In genomic region chr10:17644485-17644964, GRCh38 we compare ENCODE assay signal across 8 cellular contexts. TPM values are rescaled to one million over a fixed set of nuclear protein-coding genes. Genes with fewer than 3 reads are reported as not detected.
DNase-seq lines count a peak whose midpoint lies in the region; ATAC-seq and TF ChIP-seq lines count a peak whose summit lies in the region.

No MANE protein-coding gene starts in this region.

- H3K4me1 ChIP-seq in BE2C (0 out of 2 replicates have a peak, but pooled peaks cover 2% of the 10 kb centered on the region), muscle layer of duodenum (ENCODE audit: control insufficient read depth in 1 of 2, insufficient read depth in 2 of 2, low read length in 2 of 2) (peaks cover 16 to 33% of the 10 kb centered on the region in 2 donors)

- H3K4me3 Mint-ChIP-seq in effector memory CD8-positive, alpha-beta T cell, result peak overlapping the region; percentile 98 to 100

- H3K27ac Mint-ChIP-seq in effector memory CD8-positive, alpha-beta T cell, result peak overlapping the region; percentile 100

- H3K4me3 ChIP-seq in BE2C (ENCODE audit: low read depth, low read length) (peak overlapping the region; percentile 98), muscle layer of duodenum (ENCODE audit: low read depth in 1 of 2, low read length in 2 of 2) (peak overlapping the region; percentile 99)

- H3K9me3 Mint-ChIP-seq in effector memory CD8-positive, alpha-beta T cell, result no peaks in the 10 kb centered on the region

- no peaks in the 10 kb centered on the region for H3K27me3 Mint-ChIP-seq in effector memory CD8-positive, alpha-beta T cell

- H3K9me3 ChIP-seq in BE2C, result no peaks in the 10 kb centered on the region
- no peaks in the 10 kb centered on the region for H3K9me3 ChIP-seq in muscle layer of duodenum (ENCODE audit: control insufficient read depth in 1 of 2, low read length in 2 of 2)

- H3K36me3 Mint-ChIP-seq in effector memory CD8-positive, alpha-beta T cell (ENCODE audit: insufficient read depth), result peaks cover 16% of the 10 kb centered on the region

- peaks cover 40 to 58% of the 10 kb centered on the region in 2 donors for H3K4me1 Mint-ChIP-seq in effector memory CD8-positive, alpha-beta T cell (ENCODE audit: low read depth in 2 of 2)

- no peak for TF ChIP-seq CTCF in BE2C (IDR thresholded peaks at IDR 0.05; ENCODE audit: low read depth, low read length)

- peak; percentile 30 for DNase-seq in BE2C
- DNase-seq in RPMI7951 (ENCODE audit: low read depth), result peak; percentile 49
- peak in 1 of 3 experiments; percentile 3 for DNase-seq in effector memory CD8-positive, alpha-beta T cell
- no peak for DNase-seq in NCI-H1436 treated with DMSO at 0.1 percent for 48 hours (lab: John Stamatoyannopoulos, UW)
- DNase-seq in NCI-H2196 (lab: John Stamatoyannopoulos, UW; ENCODE audit: unreplicated experiment), result no peak

- ATAC-seq in GM18870 (IDR thresholded peaks at IDR 0.05; ENCODE audit: unreplicated experiment) (peak; percentile 25), HG03095 (IDR thresholded peaks at IDR 0.05; ENCODE audit: unreplicated experiment) (peak; percentile 28)
- peak; percentile 12 for ATAC-seq in effector memory CD8-positive, alpha-beta T cell (replicated peaks)

- H3K27me3 ChIP-seq in BE2C, result no peaks in the 10 kb centered on the region
- no peaks in the 10 kb centered on the region for H3K27me3 ChIP-seq in muscle layer of duodenum (ENCODE audit: low read depth, low read length)

- H3K36me3 ChIP-seq in BE2C, result peaks cover 11% of the 10 kb centered on the region
- peaks cover 0 to 12% of the 10 kb centered on the region in 2 donors for H3K36me3 ChIP-seq in muscle layer of duodenum (ENCODE audit: control insufficient read depth in 1 of 2, insufficient read depth in 2 of 2, low read length in 2 of 2)

- H3K27ac ChIP-seq in muscle layer of duodenum (ENCODE audit: low read length), result peak overlapping the region; percentile 99

RNA-seq across cellular contexts. Expression of gene STAM, which starts 0.6 kb away (rescaled TPM):
- polyA plus RNA-seq in BE2C (2012; ENCODE audit: insufficient read depth, insufficient read length, low read depth), result 26.7 TPM
- total RNA-seq in RPMI7951 (2014; rRNA removed; shearing (Covaris generic)), result 37.1 and 48.5 TPM in 2 replicates

RNA-seq across cellular contexts. Expression of gene HACD1, which starts 27.4 kb away (rescaled TPM):
- polyA plus RNA-seq in BE2C (2012; ENCODE audit: insufficient read depth, insufficient read length, low read depth), result 10.6 TPM
- total RNA-seq in RPMI7951 (2014; rRNA removed; shearing (Covaris generic)), result 53.9 and 61.7 TPM in 2 replicates

Comparison
In these comparisons a context has a peak if more than half of its experiments do, and no peak if none do; other contexts are left out.
1. DNase-seq: peak in BE2C (single experiment) and RPMI7951 (single experiment); none in NCI-H1436 treated with DMSO at 0.1 percent for 48 hours (single experiment) and NCI-H2196 (single experiment).
2. Peak in every context shown above with its lines, with median percentiles within 50 percentile points of each other: ATAC-seq.